Comparison of ENCODE assay signal across 24 cellular contexts in genomic region chr6:139330271-139330670, GRCh38. TPM values are rescaled to one million over a fixed set of nuclear protein-coding genes. Genes with fewer than 3 reads are reported as not detected.
"Had no signal": no experiment of that assay in that cellular context is flagged by ENCODE, and none has a peak within 500 bp of the region (broad histone marks: within the 10 kb centered on the region; RNA-seq: fewer than 3 reads in every experiment).

No MANE protein-coding gene starts in this region.

- H3K27me3 Mint-ChIP-seq: activated CD4-positive, alpha-beta memory T cell treated with anti-CD3 and anti-CD28 coated beads for 36 hours; activated naive CD8-positive, alpha-beta T cell treated with anti-CD3 and anti-CD28 coated beads for 36 hours; naive thymus-derived CD4-positive, alpha-beta T cell had no signal

- H3K27me3 ChIP-seq: cardiac muscle cell, esophagus muscularis mucosa, neural progenitor cell, right atrium auricular region, tibial artery, vagina had no signal

- DNase-seq: activated CD4-positive, alpha-beta memory T cell treated with anti-CD3 and anti-CD28 coated beads for 36 hours; activated CD4-positive, alpha-beta T cell treated with anti-CD3 and anti-CD28 coated beads for 1 hour; activated naive CD4-positive, alpha-beta T cell; activated naive CD8-positive, alpha-beta T cell treated with anti-CD3 and anti-CD28 coated beads for 36 hours; activated T-cell treated with anti-CD3 and anti-CD28 coated beads for 4 hours; amniotic stem cell; dermis blood vessel endothelial cell; effector memory CD4-positive, alpha-beta T cell; left ventricle myocardium superior; naive thymus-derived CD4-positive, alpha-beta T cell; stimulated activated naive CD8-positive, alpha-beta T cell treated with anti-CD3 and anti-CD28 coated beads, Interleukin-15, Interleukin-2, amounts not matched to agents 100 U/mL and 50 U/mL, for 24 hours; substantia nigra; tibial artery had no signal

- H2AFZ ChIP-seq: neural progenitor cell had no signal

- H3K36me3 Mint-ChIP-seq: activated CD4-positive, alpha-beta memory T cell treated with anti-CD3 and anti-CD28 coated beads for 36 hours; activated naive CD8-positive, alpha-beta T cell treated with anti-CD3 and anti-CD28 coated beads for 36 hours had no signal

- H3K27ac ChIP-seq: cardiac muscle cell, esophagus muscularis mucosa, neural progenitor cell, prostate gland, right atrium auricular region, tibial artery, vagina, VCaP had no signal

- H3K9ac ChIP-seq: neural progenitor cell had no signal

- H3K4me3 Mint-ChIP-seq: activated CD4-positive, alpha-beta memory T cell treated with anti-CD3 and anti-CD28 coated beads for 36 hours; activated naive CD8-positive, alpha-beta T cell treated with anti-CD3 and anti-CD28 coated beads for 36 hours; activated T-helper 1 cell treated with anti-CD3 and anti-CD28 coated beads, Interleukin-12 subunit alpha, Interleukin-12 subunit beta, Interleukin-2, Interleukin-4 antibody, amounts not matched to agents 30 ng/mL and 10 ng/mL and 1 ng/mL, durations not matched to agents 14 hours and 24 hours and 36 hours; naive thymus-derived CD4-positive, alpha-beta T cell; neural progenitor cell had no signal

- H3K36me3 ChIP-seq: cardiac muscle cell, esophagus muscularis mucosa, neural progenitor cell, prostate gland, right atrium auricular region, tibial artery, vagina had no signal

- FAIRE-seq: endothelial cell of umbilical vein had no signal

- H3K9me3 Mint-ChIP-seq: activated CD4-positive, alpha-beta memory T cell treated with anti-CD3 and anti-CD28 coated beads for 36 hours had no signal

- H3K4me3 ChIP-seq: cardiac muscle cell, esophagus muscularis mucosa, neural progenitor cell, prostate gland, right atrium auricular region, skin epidermis, tibial artery, vagina had no signal

- H3K9me3 ChIP-seq: esophagus muscularis mucosa, prostate gland, right atrium auricular region, tibial artery, vagina had no signal

- H3K4me1 ChIP-seq: neural progenitor cell, prostate gland had no signal

- H3K27ac Mint-ChIP-seq: activated CD4-positive, alpha-beta memory T cell treated with anti-CD3 and anti-CD28 coated beads for 36 hours; activated naive CD8-positive, alpha-beta T cell treated with anti-CD3 and anti-CD28 coated beads for 36 hours; activated T-helper 1 cell treated with anti-CD3 and anti-CD28 coated beads, Interleukin-12 subunit alpha, Interleukin-12 subunit beta, Interleukin-2, Interleukin-4 antibody, amounts not matched to agents 30 ng/mL and 10 ng/mL and 1 ng/mL, durations not matched to agents 14 hours and 24 hours and 36 hours; neural progenitor cell had no signal

- H3K4me2 ChIP-seq: neural progenitor cell had no signal

- ATAC-seq: left ventricle myocardium superior; naive thymus-derived CD4-positive, alpha-beta T cell; stimulated activated naive CD8-positive, alpha-beta T cell treated with anti-CD3 and anti-CD28 coated beads, Interleukin-15, Interleukin-2, amounts not matched to agents 100 U/mL and 50 U/mL, for 24 hours had no signal

RNA-seq across cellular contexts. Expression of gene TXLNB, which starts 38.5 kb away (rescaled TPM):
- total RNA-seq: osteocyte had no signal
